12 cellular contexts compared by ENCODE assay signal in genomic region chr13:111213964-111214726, GRCh38.
A peak's percentile ranks its signal among the peaks of the same experiment; 100 is the strongest.
DNase-seq lines count a peak whose midpoint lies in the region; ATAC-seq and TF ChIP-seq lines count a peak whose summit lies in the region.
"Had no signal": no experiment of that assay in that cellular context is flagged by ENCODE, and none has a peak within 500 bp of the region (broad histone marks: within the 10 kb centered on the region; RNA-seq: fewer than 3 reads in every experiment).

No MANE protein-coding gene starts in this region.

- H3K4me1 Mint-ChIP-seq in IgD-negative memory B cell (peaks cover 30 to 46% (median 42%) of the 10 kb centered on the region in 3 donors), memory B cell (peaks cover 29% of the 10 kb centered on the region)

- H3K4me1 ChIP-seq in A673 (ENCODE audit: insufficient read depth, low read length, poor library complexity, severe bottlenecking): peaks cover 26% of the 10 kb centered on the region

- TF ChIP-seq CTCF in A673 (conservative IDR thresholded peaks at IDR 0.05; ENCODE audit: low read depth, low read length): no peak

- peak overlapping the region in 1 of 3 donors; percentile 64 for H3K27ac Mint-ChIP-seq in IgD-negative memory B cell
- H3K27ac Mint-ChIP-seq in memory B cell: peak overlapping the region; percentile 51

- H3K36me3 ChIP-seq in A673 (ENCODE audit: insufficient read depth, low read length, poor library complexity, severe bottlenecking): no peaks in the 10 kb centered on the region

- CTCF ChIA-PET in A673 (lab: Charles Lee): no interaction called here

- H3K27me3 ChIP-seq in A673 (replicated peaks; ENCODE audit: insufficient read depth, low read depth, low read length, poor library complexity): no peaks in the 10 kb centered on the region

- H3K27me3 Mint-ChIP-seq in IgD-negative memory B cell (no peaks in the 10 kb centered on the region), memory B cell (no peaks in the 10 kb centered on the region)
- H3K27me3 Mint-ChIP-seq: CD4-positive, alpha-beta memory T cell had no signal

- intact Hi-C loops in A673 (cut with micrococcal nuclease; ENCODE audit: unreplicated experiment): loop anchor here (5.0 to 10.0 kb wide), 2 partner anchors 62 to 299 kb away; partner anchors contain the start of gene ANKRD10

- no peaks in the 10 kb centered on the region for H3K9me3 ChIP-seq in A673 (ENCODE audit: low read depth, low read length, poor library complexity, severe bottlenecking)

- peaks cover 4% of the 10 kb centered on the region for H3K36me3 Mint-ChIP-seq in IgD-negative memory B cell
- peaks cover 5% of the 10 kb centered on the region for H3K36me3 Mint-ChIP-seq in memory B cell

- ATAC-seq in memory B cell (ENCODE audit: low read depth) (peak; percentile 94), HG02623 (IDR thresholded peaks at IDR 0.05; ENCODE audit: unreplicated experiment) (no peak)

- H3K4me3 Mint-ChIP-seq in IgD-negative memory B cell (peak overlapping the region in 3 of 4 donors; percentile 1 to 78 (median 76)), memory B cell (peak overlapping the region; percentile 38)
- H3K4me3 Mint-ChIP-seq: CD4-positive, alpha-beta memory T cell had no signal

- DNase-seq in DMS79 (lab: John Stamatoyannopoulos, UW) (peak; percentile 98), SKM-1 (lab: John Stamatoyannopoulos, UW; ENCODE audit: unreplicated experiment) (peak; percentile 60), memory B cell (ENCODE audit: low spot score in 2 of 2) (peak in 1 of 2 donors; percentile 24), A673 (ENCODE audit: low spot score) (no peak), NCI-H774 (lab: John Stamatoyannopoulos, UW) (no peak)
- DNase-seq in stimulated activated CD4-positive, alpha-beta T cell treated with anti-CD3 and anti-CD28 coated beads, Interleukin-12 subunit alpha, Interleukin-12 subunit beta, amount 100 ng/mL, for 4 hours: no peak
- DNase-seq: CD4-positive, alpha-beta memory T cell; NCI-H446 treated with DMSO at 0.1 percent for 48 hours; stimulated activated CD4-positive, alpha-beta T cell treated with anti-CD3 and anti-CD28 coated beads, Interleukin-15, amount 100 ng/mL, for 24 hours; T-helper 1 cell had no signal

- POLR2A ChIA-PET in A673 (lab: Charles Lee; ENCODE audit: low non-redundant PET): no interaction called here

- no peaks in the 10 kb centered on the region for H3K9me3 Mint-ChIP-seq in IgD-negative memory B cell
- no peaks in the 10 kb centered on the region for H3K9me3 Mint-ChIP-seq in memory B cell
- H3K9me3 Mint-ChIP-seq: CD4-positive, alpha-beta memory T cell had no signal

- no TSS peak for BruUV-seq in A673 (replicated peaks; lab: Mats Ljungman, UMichigan)

- no peak overlapping the region for H3K4me3 ChIP-seq in A673 (ENCODE audit: low read depth, low read length, poor library complexity, severe bottlenecking)

- no peak overlapping the region for H3K27ac ChIP-seq in A673 (ENCODE audit: low read depth, low read length, poor library complexity, severe bottlenecking)

Comparison
In these comparisons a context has a peak if more than half of its experiments do, and no peak if none do; other contexts are left out.
1. DNase-seq: peak in DMS79 (single experiment) and SKM-1 (single experiment); none in A673 (single experiment), NCI-H774 (single experiment) and stimulated activated CD4-positive, alpha-beta T cell treated with anti-CD3 and anti-CD28 coated beads, Interleukin-12 subunit alpha, Interleukin-12 subunit beta, amount 100 ng/mL, for 4 hours (single experiment).